8 cellular contexts compared by ENCODE assay signal in genomic region chr16:30698139-30698815, GRCh38. TPM values are rescaled to one million over a fixed set of nuclear protein-coding genes. Genes with fewer than 3 reads are reported as not detected.
DNase-seq lines count a peak whose midpoint lies in the region; ATAC-seq, FAIRE-seq and TF ChIP-seq lines count a peak whose summit lies in the region.

No MANE protein-coding gene starts in this region.

- peaks cover 33% of the 10 kb centered on the region for H3K4me1 Mint-ChIP-seq in Calu3 (ENCODE audit: low read depth, unreplicated experiment)
- peaks cover 44% of the 10 kb centered on the region for H3K4me1 Mint-ChIP-seq in activated CD8-positive, alpha-beta memory T cell treated with anti-CD3 and anti-CD28 coated beads, Interleukin-2, amount 10 ng/mL, durations not matched to agents 7 days and 5 days

- H2AK5ac ChIP-seq in H1 (ENCODE audit: low read depth, low read length), result no peak overlapping the region

- peaks cover 9 to 18% (median 14%) of the 10 kb centered on the region in 4 experiments; a peak in 7 of 8 replicates for H3K36me3 ChIP-seq in H1 (ENCODE audit: control insufficient read depth in 2 of 4, insufficient read depth in 4 of 4, low read length in 3 of 4)

- H2AFZ ChIP-seq in H1 (ENCODE audit: low read length), result no peak overlapping the region; the same call in 1 of the 2 replicates

- H3K27ac ChIP-seq in H1 (ENCODE audit: low read depth, low read length), result peak overlapping the region; percentile 100

- no peak for TF ChIP-seq CTCF in Calu3 (IDR thresholded peaks at IDR 0.05; ENCODE audit: unreplicated experiment)
- no peak for TF ChIP-seq CTCF in H1 (IDR thresholded peaks at IDR 0.05; ENCODE audit: control extremely low read depth in 1 of 3, insufficient read depth in 1 of 3, low read depth in 1 of 3, low read length in 3 of 3)

- H4K91ac ChIP-seq in H1 (replicated peaks; ENCODE audit: insufficient read length, low read length), result peak overlapping the region; percentile 100

- no peaks in the 10 kb centered on the region for H3K27me3 Mint-ChIP-seq in Calu3 (ENCODE audit: unreplicated experiment)
- peaks cover 2% of the 10 kb centered on the region for H3K27me3 Mint-ChIP-seq in activated CD8-positive, alpha-beta memory T cell treated with anti-CD3 and anti-CD28 coated beads, Interleukin-2, amount 10 ng/mL, durations not matched to agents 7 days and 5 days

- TF ChIP-seq RAD21 in H1 (IDR thresholded peaks at IDR 0.05 in 1 of 2, conservative IDR thresholded peaks at IDR 0.05 in 1 of 2; ENCODE audit: low read depth in 2 of 2, low read length in 2 of 2), result no peak

- peaks cover 7 to 18% of the 10 kb centered on the region in 2 experiments for H4K20me1 ChIP-seq in H1 (replicated peaks in 1 of 2; ENCODE audit: control insufficient read depth in 1 of 2, insufficient read depth in 2 of 2, low read length in 2 of 2)

- no peak overlapping the region for H3K23ac ChIP-seq in H1 (ENCODE audit: insufficient read length)

- H2BK12ac ChIP-seq in H1 (ENCODE audit: low read depth, low read length), result peak overlapping the region; percentile 99

- peaks cover 6% of the 10 kb centered on the region; the same call in 1 of the 2 replicates for H3K79me1 ChIP-seq in H1 (ENCODE audit: low read depth, low read length)

- peak overlapping the region; percentile 13 for H3K14ac ChIP-seq in H1 (ENCODE audit: insufficient read length)

- peak; percentile 50 for ATAC-seq in GM21390 (IDR thresholded peaks at IDR 0.05; ENCODE audit: unreplicated experiment)
- ATAC-seq in activated CD8-positive, alpha-beta memory T cell treated with anti-CD3 and anti-CD28 coated beads, Interleukin-2, amount 10 ng/mL, durations not matched to agents 7 days and 5 days, result peak; percentile 76

- H3K27me3 ChIP-seq in H1 (replicated peaks in 1 of 4; ENCODE audit: control insufficient read depth in 3 of 4, extremely low read depth in 1 of 4, insufficient read depth in 3 of 4, low read length in 3 of 4), result peaks cover 13 to 37% (median 26%) of the 10 kb centered on the region in 4 experiments

- H3K79me2 ChIP-seq in H1 (ENCODE audit: control insufficient read depth in 1 of 2, insufficient read depth in 2 of 2, low read length in 2 of 2), result peaks cover 0 to 27% of the 10 kb centered on the region in 2 experiments; a peak in 3 of 4 replicates

- H4K8ac ChIP-seq in H1 (ENCODE audit: extremely low read depth, insufficient read depth, low read length), result peak overlapping the region; percentile 100

- CTCF ChIA-PET in Calu3 (lab: Charles Lee), result no interaction called here
- CTCF ChIA-PET in activated CD8-positive, alpha-beta memory T cell treated with anti-CD3 and anti-CD28 coated beads, Interleukin-2, amount 10 ng/mL, durations not matched to agents 7 days and 5 days (lab: Charles Lee), result interaction anchor here (0.8 to 2.6 kb wide), 5 partner anchors 32 to 117 kb away, joined by 3 to 36 read pairs (median 3); partner anchors contain the start of genes FBRS and PRR14
- CTCF ChIA-PET in H1 (lab: Charles Lee; ENCODE audit: partially characterized antibody), result interaction anchor here (1.0 to 6.6 kb wide), 3 partner anchors 12 to 83 kb away, joined by 3 to 48 read pairs (median 4); partner anchors contain the start of gene PRR14

- peaks cover 71% of the 10 kb centered on the region for H3K36me3 Mint-ChIP-seq in Calu3 (ENCODE audit: insufficient read depth, unreplicated experiment)
- peaks cover 22% of the 10 kb centered on the region for H3K36me3 Mint-ChIP-seq in activated CD8-positive, alpha-beta memory T cell treated with anti-CD3 and anti-CD28 coated beads, Interleukin-2, amount 10 ng/mL, durations not matched to agents 7 days and 5 days

- intact Hi-C loops in Calu3 (cut with micrococcal nuclease; ENCODE audit: unreplicated experiment), result loop anchor here (5.0 kb wide), 1 partner anchor 41 kb away; the partner anchor contains the start of gene FBRS

- DNase-seq in Calu3 (peak; percentile 99), HTR-8/SVneo (ENCODE audit: insufficient read length, low spot score) (peak; percentile 96), NOMO-1 treated with DMSO at 0.1 percent for 48 hours (lab: John Stamatoyannopoulos, UW; ENCODE audit: unreplicated experiment) (peak; percentile 73), H1 (ENCODE audit: low read depth in 1 of 2, low spot score in 2 of 2) (peak; percentile 73 to 97), mesenteric fat pad (ENCODE audit: low spot score) (peak; percentile 100)
- peak; percentile 99 for DNase-seq in activated CD8-positive, alpha-beta memory T cell treated with anti-CD3 and anti-CD28 coated beads, Interleukin-2, amount 10 ng/mL, durations not matched to agents 7 days and 5 days
- peak; percentile 98 for DNase-seq in stimulated activated CD8-positive, alpha-beta memory T cell treated with anti-CD3 and anti-CD28 coated beads, Interleukin-12 subunit alpha, Interleukin-12 subunit beta, amount 100 ng/mL, for 4 hours (ENCODE audit: low read depth)

- no peak for TF ChIP-seq EP300 in H1 (IDR thresholded peaks at IDR 0.05; ENCODE audit: borderline replicate concordance in 1 of 2, low read depth in 2 of 2, low read length in 2 of 2)

- peak overlapping the region; percentile 100 for H3K18ac ChIP-seq in H1 (ENCODE audit: extremely low read depth, low read length)

- H3K4me3 Mint-ChIP-seq in Calu3 (ENCODE audit: low read depth, unreplicated experiment), result peak overlapping the region; percentile 96
- peak overlapping the region; percentile 94 for H3K4me3 Mint-ChIP-seq in activated CD8-positive, alpha-beta memory T cell treated with anti-CD3 and anti-CD28 coated beads, Interleukin-2, amount 10 ng/mL, durations not matched to agents 7 days and 5 days

- H2BK15ac ChIP-seq in H1 (ENCODE audit: low read length), result peak overlapping the region; percentile 98; the same call in 1 of the 2 replicates

- H3K4me1 ChIP-seq in H1 (replicated peaks in 1 of 4; ENCODE audit: control insufficient read depth in 3 of 4, insufficient read depth in 4 of 4, low read length in 3 of 4), result peaks cover 0 to 4% (median 3%) of the 10 kb centered on the region in 4 experiments; a peak in 5 of 7 replicates

- peak overlapping the region; percentile 85 for H2BK120ac ChIP-seq in H1 (replicated peaks; ENCODE audit: low read depth, low read length)

- no peaks in the 10 kb centered on the region for H3K9me3 Mint-ChIP-seq in Calu3 (ENCODE audit: low read depth, unreplicated experiment)
- no peaks in the 10 kb centered on the region for H3K9me3 Mint-ChIP-seq in activated CD8-positive, alpha-beta memory T cell treated with anti-CD3 and anti-CD28 coated beads, Interleukin-2, amount 10 ng/mL, durations not matched to agents 7 days and 5 days (ENCODE audit: low read depth)

- H4K5ac ChIP-seq in H1 (ENCODE audit: insufficient read length, low read depth, low read length), result peak overlapping the region; percentile 99

- peak overlapping the region; percentile 72 to 97 (median 86) for H3K4me3 ChIP-seq in H1 (ENCODE audit: extremely low read depth in 1 of 4, insufficient read depth in 2 of 4, low read depth in 3 of 4, low read length in 4 of 4)

- peak overlapping the region; percentile 100 for H2BK5ac ChIP-seq in H1 (ENCODE audit: low read depth, low read length)

- peak overlapping the region; percentile 100 for H3K56ac ChIP-seq in H1 (replicated peaks; ENCODE audit: insufficient read length, low read depth, low read length)

- H3K4me2 ChIP-seq in H1 (ENCODE audit: insufficient read depth in 1 of 2, low read depth in 2 of 2, low read length in 2 of 2), result peak overlapping the region; percentile 76 to 77

- no TSS peak for BruUV-seq in Calu3 (replicated peaks; lab: Mats Ljungman, UMichigan)

- peak overlapping the region; percentile 100 for H3K4ac ChIP-seq in H1 (replicated peaks; ENCODE audit: insufficient read length, low read depth, low read length)

- POLR2A ChIA-PET in H1 (lab: Charles Lee; ENCODE audit: partially characterized antibody), result interaction anchor here (0.7 to 4.7 kb wide), 13 partner anchors 12 to 113 kb away, joined by 3 to 26 read pairs (median 6); partner anchors contain the start of genes FBRS, PHKG2 and ZNF785

- no peaks in the 10 kb centered on the region for H3K9me3 ChIP-seq in H1 (ENCODE audit: insufficient read depth in 2 of 2, low read depth in 1 of 2, low read length in 1 of 2)

- H2BK20ac ChIP-seq in H1 (ENCODE audit: low read length), result no peak overlapping the region

- peak overlapping the region; percentile 94 to 99 (median 98) for H3K9ac ChIP-seq in H1 (replicated peaks in 1 of 4; ENCODE audit: extremely low read depth in 1 of 4, low read depth in 3 of 4, low read length in 3 of 4)

- WGBS in H1 (ENCODE audit: extremely low coverage in 1 of 2, insufficient coverage in 1 of 2, insufficient read length in 1 of 2, insufficient replicate concordance in 2 of 2, low coverage in 1 of 2, low lambda C conversion rate in 2 of 2, missing lambda C conversion rate in 1 of 2), 2 experiments, result 3% methylated on average over 38 of the region's 76 CpGs; no CpG with 5 or more reads in 1 of the 2 experiments

- peak overlapping the region; percentile 99 for H3K27ac Mint-ChIP-seq in Calu3 (ENCODE audit: unreplicated experiment)
- peak overlapping the region; percentile 99 for H3K27ac Mint-ChIP-seq in activated CD8-positive, alpha-beta memory T cell treated with anti-CD3 and anti-CD28 coated beads, Interleukin-2, amount 10 ng/mL, durations not matched to agents 7 days and 5 days

- H3K23me2 ChIP-seq in H1 (ENCODE audit: low read depth, low read length), result peaks cover 5% of the 10 kb centered on the region

- FAIRE-seq in HTR-8/SVneo (lab: Jason Lieb, UNC) (peak; percentile 58), H1 (lab: Jason Lieb, UNC) (no peak)

- TF ChIP-seq POLR2A in H1 (IDR thresholded peaks at IDR 0.05; ENCODE audit: control extremely low read depth in 1 of 2, low read depth in 2 of 2, low read length in 2 of 2), result peak; percentile 96 to 97

RNA-seq across cellular contexts. Expression of gene SRCAP, which starts 0.7 kb away (rescaled TPM):
- total RNA-seq in Calu3 (2022), result 84.6 and 90.8 TPM in 2 replicates
- 10 to 100 TPM; 86.3 to 93.3 TPM for total RNA-seq in activated CD8-positive, alpha-beta memory T cell treated with anti-CD3 and anti-CD28 coated beads, Interleukin-2, amount 10 ng/mL, durations not matched to agents 7 days and 5 days
- 54.3 and 58.7 TPM in 2 replicates for total RNA-seq in H1 (2021; fragmentation: NEBNext Ultra II Directional; extraction: Animal tissue kit (Norgen Biotek cat#: 25700))
- 5.5 and 9.5 TPM in 2 replicates for polyA plus RNA-seq in H1 (2011; rRNA removed)
- polyA plus RNA-seq in H1 (2011; cell fraction: cytosol; rRNA removed), result 2.4 TPM
- 16.9 TPM for polyA plus RNA-seq in H1 (2011; cell fraction: nucleus; rRNA removed)
- 12.7 to 20.6 TPM (median 16.9 TPM) in 4 replicates for polyA plus RNA-seq in H1 (2012, experiment 1 of 2)
- polyA plus RNA-seq in H1 (2012, experiment 2 of 2), result 8.1 TPM
- polyA plus RNA-seq in H1 (2013, experiment 1 of 2), result 18.2 TPM
- 16.0 TPM for polyA plus RNA-seq in H1 (2013, experiment 2 of 2)
- 11.7 and 17.0 TPM in 2 replicates for polyA minus RNA-seq in H1 (2011; rRNA and poly(A)+ RNA removed)
- 19.4 TPM for polyA minus RNA-seq in H1 (2011; cell fraction: cytosol; rRNA and poly(A)+ RNA removed)
- polyA minus RNA-seq in H1 (2011; cell fraction: nucleus; rRNA and poly(A)+ RNA removed), result 27.4 TPM
- total RNA-seq in mesenteric fat pad, result 59.7 TPM

RNA-seq across cellular contexts. Expression of gene FBRS, which starts 40.0 kb away (rescaled TPM):
- total RNA-seq in Calu3 (2022) (113 and 114 TPM in 2 replicates), mesenteric fat pad (46.2 TPM)
- 100 to 1,000 TPM; 102 to 142 TPM for total RNA-seq in activated CD8-positive, alpha-beta memory T cell treated with anti-CD3 and anti-CD28 coated beads, Interleukin-2, amount 10 ng/mL, durations not matched to agents 7 days and 5 days
- 12.9 and 13.9 TPM in 2 replicates for total RNA-seq in H1 (2021; fragmentation: NEBNext Ultra II Directional; extraction: Animal tissue kit (Norgen Biotek cat#: 25700))
- 2.4 and 3.8 TPM in 2 replicates for polyA plus RNA-seq in H1 (2011; rRNA removed)
- 2.2 TPM for polyA plus RNA-seq in H1 (2011; cell fraction: cytosol; rRNA removed)
- polyA plus RNA-seq in H1 (2011; cell fraction: nucleus; rRNA removed), result 20.7 TPM
- 7.4 to 11.7 TPM (median 9.5 TPM) in 4 replicates for polyA plus RNA-seq in H1 (2012, experiment 1 of 2)
- polyA plus RNA-seq in H1 (2012, experiment 2 of 2), result 6.9 TPM
- polyA plus RNA-seq in H1 (2013, experiment 1 of 2), result 9.1 TPM
- 8.2 TPM for polyA plus RNA-seq in H1 (2013, experiment 2 of 2)
- polyA minus RNA-seq in H1 (2011; rRNA and poly(A)+ RNA removed), result 2.0 and 3.6 TPM in 2 replicates
- polyA minus RNA-seq in H1 (2011; cell fraction: cytosol; rRNA and poly(A)+ RNA removed), result 4.8 TPM
- polyA minus RNA-seq in H1 (2011; cell fraction: nucleus; rRNA and poly(A)+ RNA removed), result 11.5 TPM

RNA-seq across cellular contexts. Expression of gene PRR14, which starts 47.5 kb away (rescaled TPM):
- total RNA-seq in Calu3 (2022) (47.4 and 59.4 TPM in 2 replicates), mesenteric fat pad (36.9 TPM)
- total RNA-seq in activated CD8-positive, alpha-beta memory T cell treated with anti-CD3 and anti-CD28 coated beads, Interleukin-2, amount 10 ng/mL, durations not matched to agents 7 days and 5 days, result 100 to 1,000 TPM; 111 to 116 TPM
- 16.1 and 18.9 TPM in 2 replicates for total RNA-seq in H1 (2021; fragmentation: NEBNext Ultra II Directional; extraction: Animal tissue kit (Norgen Biotek cat#: 25700))
- 3.6 and 8.7 TPM in 2 replicates for polyA plus RNA-seq in H1 (2011; rRNA removed)
- polyA plus RNA-seq in H1 (2011; cell fraction: cytosol; rRNA removed), result 2.8 TPM
- polyA plus RNA-seq in H1 (2011; cell fraction: nucleus; rRNA removed), result 13.6 TPM
- polyA plus RNA-seq in H1 (2012, experiment 1 of 2), result 10.6 to 13.7 TPM (median 12.0 TPM) in 4 replicates
- polyA plus RNA-seq in H1 (2012, experiment 2 of 2), result 11.9 TPM
- 17.6 TPM for polyA plus RNA-seq in H1 (2013, experiment 1 of 2)
- 17.2 TPM for polyA plus RNA-seq in H1 (2013, experiment 2 of 2)
- polyA minus RNA-seq in H1 (2011; rRNA and poly(A)+ RNA removed), result 1.1 and 2.8 TPM in 2 replicates
- polyA minus RNA-seq in H1 (2011; cell fraction: cytosol; rRNA and poly(A)+ RNA removed), result 5.3 TPM
- 10.0 TPM for polyA minus RNA-seq in H1 (2011; cell fraction: nucleus; rRNA and poly(A)+ RNA removed)

RNA-seq across cellular contexts. Expression of gene PHKG2, which starts 49.9 kb away (rescaled TPM):
- total RNA-seq in Calu3 (2022) (66.7 and 72.8 TPM in 2 replicates), mesenteric fat pad (20.8 TPM)
- 10 to 100 TPM; 45.8 to 46.5 TPM for total RNA-seq in activated CD8-positive, alpha-beta memory T cell treated with anti-CD3 and anti-CD28 coated beads, Interleukin-2, amount 10 ng/mL, durations not matched to agents 7 days and 5 days
- total RNA-seq in H1 (2021; fragmentation: NEBNext Ultra II Directional; extraction: Animal tissue kit (Norgen Biotek cat#: 25700)), result 36.0 and 37.2 TPM in 2 replicates
- polyA plus RNA-seq in H1 (2011; rRNA removed), result 53.4 and 63.9 TPM in 2 replicates
- 43.7 TPM for polyA plus RNA-seq in H1 (2011; cell fraction: cytosol; rRNA removed)
- polyA plus RNA-seq in H1 (2011; cell fraction: nucleus; rRNA removed), result 123 TPM
- polyA plus RNA-seq in H1 (2012, experiment 1 of 2), result 30.6 to 44.5 TPM (median 43.0 TPM) in 4 replicates
- polyA plus RNA-seq in H1 (2012, experiment 2 of 2), result 47.4 TPM
- polyA plus RNA-seq in H1 (2013, experiment 1 of 2), result 28.4 TPM
- polyA plus RNA-seq in H1 (2013, experiment 2 of 2), result 26.2 TPM
- polyA minus RNA-seq in H1 (2011; rRNA and poly(A)+ RNA removed), result 29.9 and 30.1 TPM in 2 replicates
- 10.9 TPM for polyA minus RNA-seq in H1 (2011; cell fraction: cytosol; rRNA and poly(A)+ RNA removed)
- 43.9 TPM for polyA minus RNA-seq in H1 (2011; cell fraction: nucleus; rRNA and poly(A)+ RNA removed)

Comparison
In these comparisons a context has a peak if more than half of its experiments do, and no peak if none do; other contexts are left out.
1. Peak in every context shown above with its lines: DNase-seq, ATAC-seq, H3K4me3 ChIP-seq and H3K27ac ChIP-seq.